Comparison of ENCODE assay signal across 19 cellular contexts in genomic region chr9:68545033-68545705, GRCh38. TPM values are rescaled to one million over a fixed set of nuclear protein-coding genes. Genes with fewer than 3 reads are reported as not detected.
A peak's percentile ranks its signal among the peaks of the same experiment; 100 is the strongest.
DNase-seq lines count a peak whose midpoint lies in the region; ATAC-seq, FAIRE-seq and TF ChIP-seq lines count a peak whose summit lies in the region.
"Had no signal": no experiment of that assay in that cellular context is flagged by ENCODE, and none has a peak within 500 bp of the region (broad histone marks: within the 10 kb centered on the region; RNA-seq: fewer than 3 reads in every experiment).

No MANE protein-coding gene starts in this region.

- TF ChIP-seq POLR2A in Peyer's patch (IDR thresholded peaks at IDR 0.05) = no peak

- H3K4me3 ChIP-seq in kidney (ENCODE audit: low read length in 2 of 2) = no peak overlapping the region
- H3K4me3 ChIP-seq in Peyer's patch = no peak overlapping the region

- H3K27ac ChIP-seq in kidney (ENCODE audit: low read depth in 2 of 2, low read length in 2 of 2) = peak overlapping the region; percentile 25 to 38
- peak overlapping the region in 1 of 4 donors; percentile 15 for H3K27ac ChIP-seq in Peyer's patch

- TF ChIP-seq CTCF in kidney (IDR thresholded peaks at IDR 0.05; ENCODE audit: borderline replicate concordance, extremely low read depth, insufficient read depth) (no peak), Peyer's patch (IDR thresholded peaks at IDR 0.05) (no peak)

- peaks cover 0 to 12% of the 10 kb centered on the region in 2 donors for H3K4me1 ChIP-seq in kidney (ENCODE audit: control insufficient read depth in 1 of 2, insufficient read depth in 1 of 2, low read depth in 1 of 2, low read length in 2 of 2)
- peaks cover 0 to 27% (median 2%) of the 10 kb centered on the region in 4 donors for H3K4me1 ChIP-seq in Peyer's patch

- intact Hi-C loops in kidney (cut with DNase I) = no loop called here

- no peak for FAIRE-seq in kidney (lab: Jason Lieb, UNC)

- H3K36me3 ChIP-seq in kidney (ENCODE audit: control insufficient read depth in 1 of 2, insufficient read depth in 2 of 2, low read length in 2 of 2) (no peaks in the 10 kb centered on the region), Peyer's patch (no peaks in the 10 kb centered on the region)

- ATAC-seq in GM18511 (IDR thresholded peaks at IDR 0.05; ENCODE audit: unreplicated experiment) = peak; percentile 37
- ATAC-seq in GM21528 (IDR thresholded peaks at IDR 0.05; ENCODE audit: low FRiP score, unreplicated experiment) = peak; percentile 40
- peak; percentile 39 for ATAC-seq in HG03159 (IDR thresholded peaks at IDR 0.05; ENCODE audit: unreplicated experiment)
- no peak for ATAC-seq in HG03460 (IDR thresholded peaks at IDR 0.05; ENCODE audit: unreplicated experiment)
- ATAC-seq: T-helper 17 cell had no signal

- no peak for DNase-seq in kidney
- DNase-seq in glomerular visceral epithelial cell (ENCODE audit: extremely low spot score) = no peak
- no peak for DNase-seq in NCI-H446 treated with DMSO at 0.1 percent for 48 hours (lab: John Stamatoyannopoulos, UW)
- no peak for DNase-seq in Peyer's patch
- DNase-seq: activated effector memory CD4-positive, alpha-beta T cell treated with Interleukin-2 at 50 U/mL for 16 hours; EL; IMR-90; NCI-H1092 treated with DMSO at 0.1 percent for 48 hours; RPMI8226; T-helper 17 cell had no signal

- no peak overlapping the region for H3K9ac ChIP-seq in kidney (ENCODE audit: low read length in 2 of 2)

- H3K27me3 ChIP-seq in Peyer's patch = no peaks in the 10 kb centered on the region

- H3K9me3 ChIP-seq in kidney (ENCODE audit: control insufficient read depth in 1 of 2, low read length in 2 of 2) = no peaks in the 10 kb centered on the region
- no peaks in the 10 kb centered on the region for H3K9me3 ChIP-seq in Peyer's patch

RNA-seq across cellular contexts. Expression of gene TMEM252, which starts 4.5 kb away (rescaled TPM):
- total RNA-seq in kidney (111 TPM), Peyer's patch (10 to 100 TPM in 3 of 4 donors, not detected in 1; 47.3 to 66.8 (median 55.3) TPM)
- polyA plus RNA-seq in kidney (ENCODE audit: insufficient read depth, low read depth, low replicate concordance) = 3.4 TPM
- total RNA-seq: fibroblast of villous mesenchyme, IMR-90, NCI-H460, skeletal muscle tissue, T-helper 17 cell, temporal lobe had no signal
- polyA plus RNA-seq: BJ, IMR-90 had no signal
